ENCODE assay signal across 1 cellular context in the genomic region with DNA sequence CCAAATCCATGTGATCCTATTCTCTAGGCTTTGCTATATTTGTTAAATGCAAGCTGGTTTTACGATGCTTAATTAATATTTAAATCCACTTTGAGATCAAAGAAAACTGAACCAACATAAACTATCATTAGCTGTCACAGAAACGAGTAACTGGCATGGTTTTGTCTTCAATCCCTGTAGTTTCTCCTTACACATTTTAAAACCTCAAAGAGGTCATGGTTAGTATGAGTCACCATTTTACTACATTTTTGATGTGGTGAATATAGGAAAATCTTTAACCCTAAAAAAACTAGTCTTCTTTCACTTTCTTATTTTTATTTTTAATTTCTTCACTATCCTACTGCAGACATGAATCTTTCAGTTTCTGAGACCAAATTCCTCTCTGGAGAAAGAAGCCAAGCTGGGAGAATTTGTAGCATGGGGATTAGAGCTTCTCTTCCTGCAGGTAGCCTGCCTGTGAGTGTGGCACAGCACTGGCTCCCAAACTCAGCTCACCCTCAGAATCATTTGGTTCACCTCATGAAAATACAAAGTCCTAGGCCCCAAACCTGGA.
TF ChIP-seq lines count a peak whose summit lies in the region.

No MANE protein-coding gene starts in this region.

TF ChIP-seq in GM12878, 131 proteins besides CTCF, POLR2A, EP300 and RAD21 (continues in another document):
- TF ChIP-seq ZSCAN29 (IDR thresholded peaks at IDR 0.05) (no peak), ZBED1 (IDR thresholded peaks at IDR 0.05; ENCODE audit: borderline replicate concordance) (no peak), WRNIP1 (IDR thresholded peaks at IDR 0.05; ENCODE audit: borderline replicate concordance, low read depth, low read length) (no peak), SKIL (IDR thresholded peaks at IDR 0.05; ENCODE audit: low read depth, poor library complexity, severe bottlenecking) (peak; percentile 51), NR2C2 (IDR thresholded peaks at IDR 0.05; ENCODE audit: borderline replicate concordance, control insufficient read depth, insufficient read length, low read depth) (no peak), EGR1 (IDR thresholded peaks at IDR 0.05; ENCODE audit: borderline replicate concordance in 1 of 2, low read depth in 2 of 2, low read length in 2 of 2) (no peak), MYC (IDR thresholded peaks at IDR 0.05; ENCODE audit: insufficient read depth, insufficient read length, insufficient replicate concordance, low read length, severe bottlenecking) (no peak), SIN3A (IDR thresholded peaks at IDR 0.05; ENCODE audit: low read depth, low read length) (no peak), POU2F2 (IDR thresholded peaks at IDR 0.05; ENCODE audit: borderline replicate concordance, low read depth, low read length) (no peak), JUNB (IDR thresholded peaks at IDR 0.05) (peak; percentile 87), SREBF2 (IDR thresholded peaks at IDR 0.05; ENCODE audit: low read length) (no peak), NFIC (IDR thresholded peaks at IDR 0.05; ENCODE audit: low read depth, low read length) (peak; percentile 90), SMARCA5 (IDR thresholded peaks at IDR 0.05) (no peak), MAX (IDR thresholded peaks at IDR 0.05; ENCODE audit: low read depth, low read length) (no peak), SUPT20H (IDR thresholded peaks at IDR 0.05; ENCODE audit: borderline replicate concordance, control insufficient read depth, low read depth, low read length) (no peak), FOXK2 (IDR thresholded peaks at IDR 0.05) (no peak), CEBPB (IDR thresholded peaks at IDR 0.05; ENCODE audit: borderline replicate concordance in 1 of 2, low read depth in 2 of 2, low read length in 2 of 2) (no peak), ZNF622 (IDR thresholded peaks at IDR 0.05) (no peak), MXI1 (IDR thresholded peaks at IDR 0.05; ENCODE audit: low read depth, low read length) (no peak), DPF2 (IDR thresholded peaks at IDR 0.05) (peak; percentile 58; the same call in 1 of the 2 replicates), SMAD5 (IDR thresholded peaks at IDR 0.05; ENCODE audit: low read depth) (no peak), YBX1 (IDR thresholded peaks at IDR 0.05) (no peak), TCF3 (IDR thresholded peaks at IDR 0.05; ENCODE audit: borderline replicate concordance, insufficient read depth, low read depth, low read length) (no peak), RUNX3 (IDR thresholded peaks at IDR 0.05; ENCODE audit: low read length) (peak; percentile 96), BACH1 (IDR thresholded peaks at IDR 0.05; ENCODE audit: borderline replicate concordance) (no peak), MTA2 (IDR thresholded peaks at IDR 0.05; ENCODE audit: low read depth) (peak; percentile 74), IRF4 (IDR thresholded peaks at IDR 0.05; ENCODE audit: low read depth, low read length) (0 out of 2 replicates have a peak, but pooled peaks have one; percentile 26), ZNF217 (IDR thresholded peaks at IDR 0.05) (peak; percentile 58; the same call in 1 of the 2 replicates), BHLHE40 (IDR thresholded peaks at IDR 0.05; ENCODE audit: borderline replicate concordance in 1 of 2, low read depth in 2 of 2, low read length in 1 of 2) (0 out of 4 replicates have a peak, but pooled peaks of 1 of the 2 experiments have one; percentile 17), HDGF (IDR thresholded peaks at IDR 0.05) (no peak), ZNF687 (IDR thresholded peaks at IDR 0.05) (no peak), MEF2A (IDR thresholded peaks at IDR 0.05; ENCODE audit: insufficient read depth, low read depth, low read length) (peak; percentile 50; the same call in 1 of the 2 replicates), SUZ12 (IDR thresholded peaks at IDR 0.05; ENCODE audit: unreplicated experiment) (no peak), CBX5 (IDR thresholded peaks at IDR 0.05; ENCODE audit: low read depth) (no peak), ZNF384 (IDR thresholded peaks at IDR 0.05; ENCODE audit: borderline replicate concordance, low read depth, low read length) (no peak), RELA (IDR thresholded peaks at IDR 0.05; ENCODE audit: borderline replicate concordance, partially characterized antibody) (no peak), SPI1 (IDR thresholded peaks at IDR 0.05; ENCODE audit: borderline replicate concordance, insufficient read depth, low read depth, low read length) (no peak)
- TF ChIP-seq, protein P1, sequence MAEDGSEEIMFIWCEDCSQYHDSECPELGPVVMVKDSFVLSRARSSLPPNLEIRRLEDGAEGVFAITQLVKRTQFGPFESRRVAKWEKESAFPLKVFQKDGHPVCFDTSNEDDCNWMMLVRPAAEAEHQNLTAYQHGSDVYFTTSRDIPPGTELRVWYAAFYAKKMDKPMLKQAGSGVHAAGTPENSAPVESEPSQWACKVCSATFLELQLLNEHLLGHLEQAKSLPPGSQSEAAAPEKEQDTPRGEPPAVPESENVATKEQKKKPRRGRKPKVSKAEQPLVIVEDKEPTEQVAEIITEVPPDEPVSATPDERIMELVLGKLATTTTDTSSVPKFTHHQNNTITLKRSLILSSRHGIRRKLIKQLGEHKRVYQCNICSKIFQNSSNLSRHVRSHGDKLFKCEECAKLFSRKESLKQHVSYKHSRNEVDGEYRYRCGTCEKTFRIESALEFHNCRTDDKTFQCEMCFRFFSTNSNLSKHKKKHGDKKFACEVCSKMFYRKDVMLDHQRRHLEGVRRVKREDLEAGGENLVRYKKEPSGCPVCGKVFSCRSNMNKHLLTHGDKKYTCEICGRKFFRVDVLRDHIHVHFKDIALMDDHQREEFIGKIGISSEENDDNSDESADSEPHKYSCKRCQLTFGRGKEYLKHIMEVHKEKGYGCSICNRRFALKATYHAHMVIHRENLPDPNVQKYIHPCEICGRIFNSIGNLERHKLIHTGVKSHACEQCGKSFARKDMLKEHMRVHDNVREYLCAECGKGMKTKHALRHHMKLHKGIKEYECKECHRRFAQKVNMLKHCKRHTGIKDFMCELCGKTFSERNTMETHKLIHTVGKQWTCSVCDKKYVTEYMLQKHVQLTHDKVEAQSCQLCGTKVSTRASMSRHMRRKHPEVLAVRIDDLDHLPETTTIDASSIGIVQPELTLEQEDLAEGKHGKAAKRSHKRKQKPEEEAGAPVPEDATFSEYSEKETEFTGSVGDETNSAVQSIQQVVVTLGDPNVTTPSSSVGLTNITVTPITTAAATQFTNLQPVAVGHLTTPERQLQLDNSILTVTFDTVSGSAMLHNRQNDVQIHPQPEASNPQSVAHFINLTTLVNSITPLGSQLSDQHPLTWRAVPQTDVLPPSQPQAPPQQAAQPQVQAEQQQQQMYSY (CRISPR knock-in tag; IDR thresholded peaks at IDR 0.05) = no peak
- TF ChIP-seq, protein P2, sequence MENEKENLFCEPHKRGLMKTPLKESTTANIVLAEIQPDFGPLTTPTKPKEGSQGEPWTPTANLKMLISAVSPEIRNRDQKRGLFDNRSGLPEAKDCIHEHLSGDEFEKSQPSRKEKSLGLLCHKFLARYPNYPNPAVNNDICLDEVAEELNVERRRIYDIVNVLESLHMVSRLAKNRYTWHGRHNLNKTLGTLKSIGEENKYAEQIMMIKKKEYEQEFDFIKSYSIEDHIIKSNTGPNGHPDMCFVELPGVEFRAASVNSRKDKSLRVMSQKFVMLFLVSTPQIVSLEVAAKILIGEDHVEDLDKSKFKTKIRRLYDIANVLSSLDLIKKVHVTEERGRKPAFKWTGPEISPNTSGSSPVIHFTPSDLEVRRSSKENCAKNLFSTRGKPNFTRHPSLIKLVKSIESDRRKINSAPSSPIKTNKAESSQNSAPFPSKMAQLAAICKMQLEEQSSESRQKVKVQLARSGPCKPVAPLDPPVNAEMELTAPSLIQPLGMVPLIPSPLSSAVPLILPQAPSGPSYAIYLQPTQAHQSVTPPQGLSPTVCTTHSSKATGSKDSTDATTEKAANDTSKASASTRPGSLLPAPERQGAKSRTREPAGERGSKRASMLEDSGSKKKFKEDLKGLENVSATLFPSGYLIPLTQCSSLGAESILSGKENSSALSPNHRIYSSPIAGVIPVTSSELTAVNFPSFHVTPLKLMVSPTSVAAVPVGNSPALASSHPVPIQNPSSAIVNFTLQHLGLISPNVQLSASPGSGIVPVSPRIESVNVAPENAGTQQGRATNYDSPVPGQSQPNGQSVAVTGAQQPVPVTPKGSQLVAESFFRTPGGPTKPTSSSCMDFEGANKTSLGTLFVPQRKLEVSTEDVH (IDR thresholded peaks at IDR 0.05; ENCODE audit: low read depth, partially characterized antibody) = no peak
- TF ChIP-seq, protein P3, sequence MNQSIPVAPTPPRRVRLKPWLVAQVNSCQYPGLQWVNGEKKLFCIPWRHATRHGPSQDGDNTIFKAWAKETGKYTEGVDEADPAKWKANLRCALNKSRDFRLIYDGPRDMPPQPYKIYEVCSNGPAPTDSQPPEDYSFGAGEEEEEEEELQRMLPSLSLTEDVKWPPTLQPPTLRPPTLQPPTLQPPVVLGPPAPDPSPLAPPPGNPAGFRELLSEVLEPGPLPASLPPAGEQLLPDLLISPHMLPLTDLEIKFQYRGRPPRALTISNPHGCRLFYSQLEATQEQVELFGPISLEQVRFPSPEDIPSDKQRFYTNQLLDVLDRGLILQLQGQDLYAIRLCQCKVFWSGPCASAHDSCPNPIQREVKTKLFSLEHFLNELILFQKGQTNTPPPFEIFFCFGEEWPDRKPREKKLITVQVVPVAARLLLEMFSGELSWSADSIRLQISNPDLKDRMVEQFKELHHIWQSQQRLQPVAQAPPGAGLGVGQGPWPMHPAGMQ (IDR thresholded peaks at IDR 0.05; ENCODE audit: borderline replicate concordance) = no peak
- TF ChIP-seq, protein P4, sequence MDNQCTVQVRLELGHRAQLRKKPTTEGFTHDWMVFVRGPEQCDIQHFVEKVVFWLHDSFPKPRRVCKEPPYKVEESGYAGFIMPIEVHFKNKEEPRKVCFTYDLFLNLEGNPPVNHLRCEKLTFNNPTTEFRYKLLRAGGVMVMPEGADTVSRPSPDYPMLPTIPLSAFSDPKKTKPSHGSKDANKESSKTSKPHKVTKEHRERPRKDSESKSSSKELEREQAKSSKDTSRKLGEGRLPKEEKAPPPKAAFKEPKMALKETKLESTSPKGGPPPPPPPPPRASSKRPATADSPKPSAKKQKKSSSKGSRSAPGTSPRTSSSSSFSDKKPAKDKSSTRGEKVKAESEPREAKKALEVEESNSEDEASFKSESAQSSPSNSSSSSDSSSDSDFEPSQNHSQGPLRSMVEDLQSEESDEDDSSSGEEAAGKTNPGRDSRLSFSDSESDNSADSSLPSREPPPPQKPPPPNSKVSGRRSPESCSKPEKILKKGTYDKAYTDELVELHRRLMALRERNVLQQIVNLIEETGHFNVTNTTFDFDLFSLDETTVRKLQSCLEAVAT (IDR thresholded peaks at IDR 0.05) = no peak
- TF ChIP-seq, protein P5, sequence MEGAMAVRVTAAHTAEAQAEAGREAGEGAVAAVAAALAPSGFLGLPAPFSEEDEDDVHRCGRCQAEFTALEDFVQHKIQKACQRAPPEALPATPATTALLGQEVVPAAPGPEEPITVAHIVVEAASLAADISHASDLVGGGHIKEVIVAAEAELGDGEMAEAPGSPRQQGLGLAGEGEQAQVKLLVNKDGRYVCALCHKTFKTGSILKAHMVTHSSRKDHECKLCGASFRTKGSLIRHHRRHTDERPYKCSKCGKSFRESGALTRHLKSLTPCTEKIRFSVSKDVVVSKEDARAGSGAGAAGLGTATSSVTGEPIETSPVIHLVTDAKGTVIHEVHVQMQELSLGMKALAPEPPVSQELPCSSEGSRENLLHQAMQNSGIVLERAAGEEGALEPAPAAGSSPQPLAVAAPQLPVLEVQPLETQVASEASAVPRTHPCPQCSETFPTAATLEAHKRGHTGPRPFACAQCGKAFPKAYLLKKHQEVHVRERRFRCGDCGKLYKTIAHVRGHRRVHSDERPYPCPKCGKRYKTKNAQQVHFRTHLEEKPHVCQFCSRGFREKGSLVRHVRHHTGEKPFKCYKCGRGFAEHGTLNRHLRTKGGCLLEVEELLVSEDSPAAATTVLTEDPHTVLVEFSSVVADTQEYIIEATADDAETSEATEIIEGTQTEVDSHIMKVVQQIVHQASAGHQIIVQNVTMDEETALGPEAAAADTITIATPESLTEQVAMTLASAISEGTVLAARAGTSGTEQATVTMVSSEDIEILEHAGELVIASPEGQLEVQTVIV (IDR thresholded peaks at IDR 0.05; ENCODE audit: borderline replicate concordance, partially characterized antibody) = no peak
